ENCODE assay signal across 7 cellular contexts in the genomic region with DNA sequence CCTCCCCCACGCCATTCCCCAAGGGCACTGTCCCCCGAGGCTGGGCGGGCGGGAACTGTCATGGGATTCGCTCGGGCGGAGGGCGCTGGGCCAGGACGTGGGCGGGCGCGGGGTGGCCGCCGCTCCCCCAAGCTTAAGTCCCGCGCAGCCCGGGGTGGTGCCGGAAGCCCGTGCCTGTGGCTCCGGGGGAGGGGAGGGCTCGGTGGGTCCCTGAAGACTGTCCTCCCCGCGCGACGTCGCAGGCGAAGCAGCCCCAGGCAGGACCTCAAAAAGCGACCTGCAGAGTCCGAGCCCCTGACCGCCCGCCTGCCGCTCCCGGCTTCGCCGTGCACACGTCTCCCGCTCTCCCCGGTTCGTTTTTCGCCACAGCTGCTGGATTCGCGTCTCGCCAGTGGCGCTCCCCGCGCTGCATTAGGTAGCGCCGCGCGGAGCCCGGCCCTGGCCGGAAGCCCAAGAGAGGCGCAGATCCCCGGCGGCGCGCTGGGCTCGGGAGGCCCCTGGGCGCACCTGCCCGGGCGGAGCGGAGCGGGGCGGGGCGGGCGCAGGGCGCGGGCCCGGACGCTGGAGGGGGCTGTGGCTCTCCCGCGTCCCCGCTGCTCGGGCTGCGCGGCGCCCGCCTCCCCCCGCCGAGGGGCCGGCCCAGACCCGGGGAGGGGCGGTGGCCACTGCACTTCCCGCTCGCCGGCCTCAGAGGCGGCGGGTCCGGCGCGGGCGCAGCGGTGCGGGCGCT.
A peak's percentile ranks its signal among the peaks of the same experiment; 100 is the strongest.
DNase-seq lines count a peak whose midpoint lies in the region; ATAC-seq and TF ChIP-seq lines count a peak whose summit lies in the region.

A gene with protein sequence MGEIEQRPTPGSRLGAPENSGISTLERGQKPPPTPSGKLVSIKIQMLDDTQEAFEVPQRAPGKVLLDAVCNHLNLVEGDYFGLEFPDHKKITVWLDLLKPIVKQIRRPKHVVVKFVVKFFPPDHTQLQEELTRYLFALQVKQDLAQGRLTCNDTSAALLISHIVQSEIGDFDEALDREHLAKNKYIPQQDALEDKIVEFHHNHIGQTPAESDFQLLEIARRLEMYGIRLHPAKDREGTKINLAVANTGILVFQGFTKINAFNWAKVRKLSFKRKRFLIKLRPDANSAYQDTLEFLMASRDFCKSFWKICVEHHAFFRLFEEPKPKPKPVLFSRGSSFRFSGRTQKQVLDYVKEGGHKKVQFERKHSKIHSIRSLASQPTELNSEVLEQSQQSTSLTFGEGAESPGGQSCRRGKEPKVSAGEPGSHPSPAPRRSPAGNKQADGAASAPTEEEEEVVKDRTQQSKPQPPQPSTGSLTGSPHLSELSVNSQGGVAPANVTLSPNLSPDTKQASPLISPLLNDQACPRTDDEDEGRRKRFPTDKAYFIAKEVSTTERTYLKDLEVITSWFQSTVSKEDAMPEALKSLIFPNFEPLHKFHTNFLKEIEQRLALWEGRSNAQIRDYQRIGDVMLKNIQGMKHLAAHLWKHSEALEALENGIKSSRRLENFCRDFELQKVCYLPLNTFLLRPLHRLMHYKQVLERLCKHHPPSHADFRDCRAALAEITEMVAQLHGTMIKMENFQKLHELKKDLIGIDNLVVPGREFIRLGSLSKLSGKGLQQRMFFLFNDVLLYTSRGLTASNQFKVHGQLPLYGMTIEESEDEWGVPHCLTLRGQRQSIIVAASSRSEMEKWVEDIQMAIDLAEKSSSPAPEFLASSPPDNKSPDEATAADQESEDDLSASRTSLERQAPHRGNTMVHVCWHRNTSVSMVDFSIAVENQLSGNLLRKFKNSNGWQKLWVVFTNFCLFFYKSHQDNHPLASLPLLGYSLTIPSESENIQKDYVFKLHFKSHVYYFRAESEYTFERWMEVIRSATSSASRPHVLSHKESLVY (plus strand): TSS at position 668 of the 730 bp plus-strand sequence. CDS start 70,149 bp downstream, outside the sequence.

- H2AFZ ChIP-seq in KMS-11 (ENCODE audit: low read depth) = peak within 1 kb of the TSS; percentile 66

- peaks cover 32% of the 10 kb centered on the region for H3K4me1 ChIP-seq in KMS-11 (ENCODE audit: low read depth, poor library complexity, severe bottlenecking)

- H3K36me3 ChIP-seq in KMS-11 (ENCODE audit: insufficient read depth) = no peaks in the 10 kb centered on the region

- H3K27ac ChIP-seq in KMS-11 = peak within 1 kb of the TSS; percentile 70
- peak within 1 kb of the TSS; percentile 68 for H3K27ac ChIP-seq in layer of hippocampus (ENCODE audit: low read depth, low read length)

- peak within 1 kb of the TSS; percentile 96 for H3K4me2 ChIP-seq in KMS-11

- H3K4me3 ChIP-seq in GM12864 (ENCODE audit: low read depth, low read length) (peak within 1 kb of the TSS; percentile 45), KMS-11 (IDR thresholded peaks at IDR 0.05; ENCODE audit: insufficient read depth, low read depth, low read length) (no peak within 1 kb of the TSS)

- TF ChIP-seq CTCF in GM12864 (IDR thresholded peaks at IDR 0.05; ENCODE audit: low read depth, low read length, missing control alignments) (no peak), KMS-11 (conservative IDR thresholded peaks at IDR 0.05; ENCODE audit: low read depth, low read length) (no peak)

- DNase-seq in GM12864 (ENCODE audit: low read depth) (no peak), SW480 (ENCODE audit: low spot score) (peak; percentile 78), dedifferentiated amniotic fluid mesenchymal stem cell (ENCODE audit: extremely low spot score) (peak; percentile 35)
- DNase-seq in stimulated activated CD4-positive, alpha-beta T cell treated with anti-CD3 and anti-CD28 coated beads, Interleukin-2, amount 100 ng/mL, for 4 hours (ENCODE audit: low read depth) = peak; percentile 2

- H3K27me3 ChIP-seq in KMS-11 (ENCODE audit: insufficient read depth, low read depth) (no peaks in the 10 kb centered on the region), layer of hippocampus (ENCODE audit: control insufficient read depth, insufficient read depth, low read length) (no peaks in the 10 kb centered on the region)

- H4K20me1 ChIP-seq in KMS-11 (ENCODE audit: insufficient read depth) = no peaks in the 10 kb centered on the region

- ATAC-seq in GM21825 (IDR thresholded peaks at IDR 0.05; ENCODE audit: unreplicated experiment) = peak; percentile 77

- H3K9ac ChIP-seq in KMS-11 = peak within 1 kb of the TSS; percentile 84

- peaks cover 39% of the 10 kb centered on the region for H3K79me2 ChIP-seq in KMS-11 (ENCODE audit: insufficient read depth, low read depth)
